Comparison of ENCODE assay signal across 18 cellular contexts in the genomic region with DNA sequence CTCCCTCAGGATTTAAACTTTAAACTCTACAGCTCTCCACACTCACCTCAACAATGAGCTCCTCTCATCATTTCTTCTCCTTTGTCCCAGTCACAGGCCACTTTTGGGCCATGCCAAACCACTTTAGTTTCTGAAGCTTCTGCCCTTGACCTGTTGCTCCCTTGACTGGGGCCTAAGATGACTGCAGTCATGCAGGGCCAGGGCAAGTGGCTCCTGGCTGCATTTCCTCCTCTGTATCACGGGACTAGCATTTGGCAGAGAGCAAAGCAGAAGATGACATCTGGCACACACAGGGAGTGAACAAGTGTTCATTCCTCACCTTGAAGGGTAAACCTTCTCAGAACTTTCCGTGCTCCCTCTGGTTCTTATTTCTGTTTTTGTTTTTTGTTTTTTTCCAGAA.
A peak's percentile ranks its signal among the peaks of the same experiment; 100 is the strongest.
DNase-seq lines count a peak whose midpoint lies in the region; ATAC-seq and TF ChIP-seq lines count a peak whose summit lies in the region.
"Had no signal": no experiment of that assay in that cellular context is flagged by ENCODE, and none has a peak within 500 bp of the region (broad histone marks: within the 10 kb centered on the region; RNA-seq: fewer than 3 reads in every experiment).

No MANE protein-coding gene starts in this region.

- H3K27ac ChIP-seq in right atrium auricular region = peak overlapping the region in 1 of 2 donors; percentile 7
- H3K27ac ChIP-seq in cingulate gyrus (ENCODE audit: low read depth, low read length) = peak overlapping the region; percentile 56
- H3K27ac ChIP-seq in layer of hippocampus (ENCODE audit: low read depth, low read length) = peak overlapping the region; percentile 72
- H3K27ac ChIP-seq in thyroid gland = peak overlapping the region; percentile 10 to 53 (median 26)

- H3K4me3 ChIP-seq in right atrium auricular region = no peak overlapping the region
- H3K4me3 ChIP-seq in thyroid gland (replicated peaks in 1 of 3) = no peak overlapping the region

- H3K9me3 ChIP-seq in right atrium auricular region (no peaks in the 10 kb centered on the region), thyroid gland (no peaks in the 10 kb centered on the region)
- H3K9me3 ChIP-seq: BE2C had no signal

- 27 to 45% methylated on average over 2 of the region's 2 CpGs for WGBS in thyroid gland, 2 donors

- no peak for TF ChIP-seq CTCF in right atrium auricular region (IDR thresholded peaks at IDR 0.05)
- no peak for TF ChIP-seq CTCF in thyroid gland (IDR thresholded peaks at IDR 0.05)

- DNase-seq in Right ventricle myocardium superior (no peak), right atrium auricular region (ENCODE audit: low spot score) (no peak), thyroid gland (peak; percentile 84 to 86)
- no peak for DNase-seq in activated effector memory CD4-positive, alpha-beta T cell treated with anti-CD3 and anti-CD28 coated beads, Interleukin-2, amount 50 U/mL, for 16 hours
- no peak for DNase-seq in stimulated activated CD4-positive, alpha-beta T cell treated with anti-CD3 and anti-CD28 coated beads, Interleukin-2, amount 100 ng/mL, for 48 hours
- DNase-seq: BE2C, DMS153, EL, NCI-H187 treated with DMSO at 0.1 percent for 48 hours, NCI-H510A, NCI-H82, SHP77 had no signal

- H3K36me3 ChIP-seq in right atrium auricular region (peaks cover 36% of the 10 kb centered on the region), thyroid gland (peaks cover 0 to 4% of the 10 kb centered on the region in 2 donors)
- H3K36me3 ChIP-seq: BE2C had no signal

- intact Hi-C loops in Right ventricle myocardium superior (cut with DNase I) = no loop called here
- intact Hi-C loops in thyroid gland (cut with DNase I) = no loop called here

- H3K4me1 ChIP-seq in right atrium auricular region = peaks cover 0 to 3% of the 10 kb centered on the region in 2 donors
- H3K4me1 ChIP-seq in thyroid gland = peaks cover 6 to 8% of the 10 kb centered on the region in 2 donors
- H3K4me1 ChIP-seq: BE2C had no signal

- TF ChIP-seq POLR2A in thyroid gland (IDR thresholded peaks at IDR 0.05) = no peak

- ATAC-seq in Right ventricle myocardium superior (ENCODE audit: poor library complexity) (peak; percentile 89), HG02840 (IDR thresholded peaks at IDR 0.05; ENCODE audit: low FRiP score, unreplicated experiment) (no peak)
- ATAC-seq: CD8-positive, alpha-beta T cell; HepG2; Panc1 had no signal

- no peaks in the 10 kb centered on the region for H3K27me3 ChIP-seq in right atrium auricular region
- H3K27me3 ChIP-seq in layer of hippocampus (ENCODE audit: control insufficient read depth, insufficient read depth, low read length) = no peaks in the 10 kb centered on the region
- H3K27me3 ChIP-seq in thyroid gland = no peaks in the 10 kb centered on the region
- H3K27me3 ChIP-seq: BE2C had no signal

Comparison
In these comparisons a context has a peak if more than half of its experiments do, and no peak if none do; other contexts are left out.
1. DNase-seq: peak in thyroid gland (2 of 2); none in Right ventricle myocardium superior (single experiment), right atrium auricular region (single experiment), activated effector memory CD4-positive, alpha-beta T cell treated with anti-CD3 and anti-CD28 coated beads, Interleukin-2, amount 50 U/mL, for 16 hours (single experiment) and stimulated activated CD4-positive, alpha-beta T cell treated with anti-CD3 and anti-CD28 coated beads, Interleukin-2, amount 100 ng/mL, for 48 hours (0 of 2).